Comparison of ENCODE assay signal across 1 cellular context in genomic region chr10:78973901-78974408, GRCh38.
TF ChIP-seq lines count a peak whose summit lies in the region.

No MANE protein-coding gene starts in this region.

TF ChIP-seq in HepG2, 621 proteins besides CTCF, POLR2A, EP300 and RAD21 (continued from another document and continues in another):
- TF ChIP-seq NFAT5 (CRISPR knock-in tag; IDR thresholded peaks at IDR 0.05) = no peak
- TF ChIP-seq HNRNPL (IDR thresholded peaks at IDR 0.05; ENCODE audit: low read depth, low read length) = 0 out of 2 replicates have a peak, but pooled peaks have one; percentile 19
- no peak for TF ChIP-seq AKAP8 (CRISPR knock-in tag; IDR thresholded peaks at IDR 0.05)
- no peak for TF ChIP-seq ZSCAN22 (CRISPR knock-in tag; IDR thresholded peaks at IDR 0.05)
- TF ChIP-seq HOXA5 (CRISPR knock-in tag; IDR thresholded peaks at IDR 0.05) = no peak
- no peak for TF ChIP-seq ZFP37 (CRISPR knock-in tag; IDR thresholded peaks at IDR 0.05; ENCODE audit: borderline replicate concordance)
- TF ChIP-seq HOMEZ (CRISPR knock-in tag; IDR thresholded peaks at IDR 0.05; ENCODE audit: low read depth) = peak; percentile 45; the same call in 1 of the 2 replicates
- no peak for TF ChIP-seq ZNF563 (CRISPR knock-in tag; IDR thresholded peaks at IDR 0.05)
- TF ChIP-seq ZBTB46 (CRISPR knock-in tag; IDR thresholded peaks at IDR 0.05; ENCODE audit: borderline replicate concordance) = no peak
- TF ChIP-seq ETV5 (CRISPR knock-in tag; IDR thresholded peaks at IDR 0.05; ENCODE audit: borderline replicate concordance) = peak; percentile 94
- no peak for TF ChIP-seq THAP8 (CRISPR knock-in tag; IDR thresholded peaks at IDR 0.05; ENCODE audit: borderline replicate concordance)
- no peak for TF ChIP-seq ZNF160 (CRISPR knock-in tag; IDR thresholded peaks at IDR 0.05)
- no peak for TF ChIP-seq ZFP90 (CRISPR knock-in tag; IDR thresholded peaks at IDR 0.05; ENCODE audit: borderline replicate concordance)
- TF ChIP-seq FOXA3 (CRISPR knock-in tag; IDR thresholded peaks at IDR 0.05) = peak; percentile 66
- no peak for TF ChIP-seq NAIF1 (CRISPR knock-in tag; IDR thresholded peaks at IDR 0.05; ENCODE audit: borderline replicate concordance)
- TF ChIP-seq THAP11 (CRISPR knock-in tag; IDR thresholded peaks at IDR 0.05) = peak; percentile 9; the same call in 1 of the 2 replicates
- TF ChIP-seq SNRNP70 (IDR thresholded peaks at IDR 0.05; ENCODE audit: low read depth, low read length) = no peak
- no peak for TF ChIP-seq MIXL1 (CRISPR knock-in tag; IDR thresholded peaks at IDR 0.05)
- TF ChIP-seq SOX5 (CRISPR knock-in tag; IDR thresholded peaks at IDR 0.05; ENCODE audit: borderline replicate concordance) = peak; percentile 86; the same call in 1 of the 2 replicates
- TF ChIP-seq RAD51 (IDR thresholded peaks at IDR 0.05; ENCODE audit: borderline replicate concordance) = no peak
- TF ChIP-seq MTF2 (CRISPR knock-in tag; IDR thresholded peaks at IDR 0.05; ENCODE audit: borderline replicate concordance) = no peak
- TF ChIP-seq ZNF614 (CRISPR knock-in tag; IDR thresholded peaks at IDR 0.05; ENCODE audit: borderline replicate concordance) = no peak
- 0 out of 2 replicates have a peak, but pooled peaks have one; percentile 36 for TF ChIP-seq MED1 (CRISPR knock-in tag; IDR thresholded peaks at IDR 0.05)
- no peak for TF ChIP-seq ZNF24 (IDR thresholded peaks at IDR 0.05)
- TF ChIP-seq ZNF740 (CRISPR knock-in tag; IDR thresholded peaks at IDR 0.05) = 0 out of 2 replicates have a peak, but pooled peaks have one; percentile 24
- no peak; the same call in 1 of the 2 replicates for TF ChIP-seq ZNF547 (CRISPR knock-in tag; IDR thresholded peaks at IDR 0.05)
- no peak for TF ChIP-seq ARNT (IDR thresholded peaks at IDR 0.05)
- TF ChIP-seq ERF (CRISPR knock-in tag; IDR thresholded peaks at IDR 0.05) = peak; percentile 70
- TF ChIP-seq ZNF746 (CRISPR knock-in tag; IDR thresholded peaks at IDR 0.05) = peak; percentile 88
- TF ChIP-seq ZNF34 (CRISPR knock-in tag; IDR thresholded peaks at IDR 0.05; ENCODE audit: borderline replicate concordance) = no peak
- no peak for TF ChIP-seq U2AF2 (IDR thresholded peaks at IDR 0.05; ENCODE audit: low read depth, low read length)
- TF ChIP-seq SOX6 (IDR thresholded peaks at IDR 0.05) = no peak
- peak; percentile 84 for TF ChIP-seq SOX6 (CRISPR knock-in tag; IDR thresholded peaks at IDR 0.05)
- no peak for TF ChIP-seq PHF8 (CRISPR knock-in tag; IDR thresholded peaks at IDR 0.05)
- TF ChIP-seq SALL1 (CRISPR knock-in tag; IDR thresholded peaks at IDR 0.05) = peak; percentile 50; the same call in 1 of the 2 replicates
- no peak for TF ChIP-seq SRY (CRISPR knock-in tag; IDR thresholded peaks at IDR 0.05)
- no peak for TF ChIP-seq ZEB1 (IDR thresholded peaks at IDR 0.05; ENCODE audit: insufficient replicate concordance, low read depth)
- no peak for TF ChIP-seq ZNF382 (CRISPR knock-in tag; IDR thresholded peaks at IDR 0.05; ENCODE audit: borderline replicate concordance)
- no peak for TF ChIP-seq ZNF33B (CRISPR knock-in tag; IDR thresholded peaks at IDR 0.05)
- TF ChIP-seq ATF6 (CRISPR knock-in tag; conservative IDR thresholded peaks at IDR 0.05) = no peak
- TF ChIP-seq FOXK2 (IDR thresholded peaks at IDR 0.05) = 0 out of 2 replicates have a peak, but pooled peaks have one; percentile 12
- no peak for TF ChIP-seq TEF (CRISPR knock-in tag; IDR thresholded peaks at IDR 0.05)
- peak; percentile 15; the same call in 1 of the 2 replicates for TF ChIP-seq HMG20A (CRISPR knock-in tag; IDR thresholded peaks at IDR 0.05; ENCODE audit: borderline replicate concordance)
- peak; percentile 94; the same call in 1 of the 2 replicates for TF ChIP-seq ZNF710 (CRISPR knock-in tag; IDR thresholded peaks at IDR 0.05; ENCODE audit: borderline replicate concordance)
- TF ChIP-seq ZNF883 (CRISPR knock-in tag; IDR thresholded peaks at IDR 0.05; ENCODE audit: not compliant biosample characterization) = no peak
- TF ChIP-seq FOXA1 (IDR thresholded peaks at IDR 0.05) = no peak
- peak; percentile 44; the same call in 1 of the 2 replicates for TF ChIP-seq FOXA1 (CRISPR knock-in tag; IDR thresholded peaks at IDR 0.05)
- 0 out of 2 replicates have a peak, but pooled peaks have one; percentile 44 for TF ChIP-seq PRDM10 (CRISPR knock-in tag; IDR thresholded peaks at IDR 0.05; ENCODE audit: low read depth)
